Comparison of ENCODE assay signal across 8 cellular contexts in genomic region chr14:69543341-69544249, GRCh38. TPM values are rescaled to one million over a fixed set of nuclear protein-coding genes. Genes with fewer than 3 reads are reported as not detected.
DNase-seq lines count a peak whose midpoint lies in the region; ATAC-seq and TF ChIP-seq lines count a peak whose summit lies in the region.

No MANE protein-coding gene starts in this region.

- no peaks in the 10 kb centered on the region for H3K27me3 Mint-ChIP-seq in brain

- H3K9me3 Mint-ChIP-seq in brain, result peaks cover 0 to 4% (median 0%) of the 10 kb centered on the region in 5 experiments

- peak overlapping the region in 4 of 5 experiments; percentile 25 to 97 (median 63) for H3K27ac Mint-ChIP-seq in brain

- peak; percentile 31 for ATAC-seq in Right ventricle myocardium superior (ENCODE audit: poor library complexity)
- no peak for ATAC-seq in HG03342 (IDR thresholded peaks at IDR 0.05; ENCODE audit: unreplicated experiment)
- no peak for ATAC-seq in GM18909 (IDR thresholded peaks at IDR 0.05; ENCODE audit: poor library complexity, unreplicated experiment)

- intact Hi-C loops in Right ventricle myocardium superior (cut with DNase I), result no loop called here
- intact Hi-C loops in cardiac septum (cut with DNase I), result no loop called here

- H3K4me1 Mint-ChIP-seq in brain, result peaks cover 36% of the 10 kb centered on the region

- no peaks in the 10 kb centered on the region for H3K36me3 Mint-ChIP-seq in brain

- TF ChIP-seq CTCF in brain (conservative IDR thresholded peaks at IDR 0.05), result no peak

- no peak overlapping the region for H3K4me3 Mint-ChIP-seq in brain

- DNase-seq in Right ventricle myocardium superior, result peak; percentile 61
- DNase-seq in cardiac septum (ENCODE audit: low spot score), result no peak
- DNase-seq in OCI-M1 (lab: John Stamatoyannopoulos, UW), result peak; percentile 4
- DNase-seq in mucosa of gallbladder (ENCODE audit: low spot score), result peak; percentile 48
- no peak for DNase-seq in NCI-H345 (lab: John Stamatoyannopoulos, UW)

RNA-seq across cellular contexts. Expression of gene CCDC177, which starts 31.1 kb away (rescaled TPM):
- total RNA-seq in Right ventricle myocardium superior, result not detected
- total RNA-seq in cardiac septum, result not detected
- polyA plus RNA-seq in brain (ENCODE audit: insufficient read depth, low read depth, low replicate concordance), result 1.5 TPM
- total RNA-seq in mucosa of gallbladder, result not detected

RNA-seq across cellular contexts. Expression of gene PLEKHD1, which starts 59.1 kb away (rescaled TPM):
- total RNA-seq in Right ventricle myocardium superior (0.22 TPM), cardiac septum (0.13 TPM), mucosa of gallbladder (0.06 TPM)
- 0.27 TPM for polyA plus RNA-seq in brain (ENCODE audit: insufficient read depth, low read depth, low replicate concordance)

Comparison
In these comparisons a context has a peak if more than half of its experiments do, and no peak if none do; other contexts are left out.
1. DNase-seq: peak in Right ventricle myocardium superior (single experiment), OCI-M1 (single experiment) and mucosa of gallbladder (single experiment); none in cardiac septum (single experiment) and NCI-H345 (single experiment).